24 cellular contexts compared by ENCODE assay signal in genomic region chr16:52953215-52953614, GRCh38.
"Had no signal": no experiment of that assay in that cellular context is flagged by ENCODE, and none has a peak within 500 bp of the region (broad histone marks: within the 10 kb centered on the region; RNA-seq: fewer than 3 reads in every experiment).

No MANE protein-coding gene starts in this region.

- H3K4me1 ChIP-seq: left ventricle myocardium inferior, prostate gland, suprapubic skin, tibial nerve had no signal

- H3K9me3 ChIP-seq: left ventricle myocardium inferior, prostate gland, suprapubic skin, tibial nerve had no signal

- H3K4me3 Mint-ChIP-seq: activated CD8-positive, alpha-beta memory T cell treated with anti-CD3 and anti-CD28 coated beads, Interleukin-2, amount 10 ng/mL, durations not matched to agents 7 days and 5 days; activated CD8-positive, alpha-beta T cell treated with anti-CD3 and anti-CD28 coated beads for 36 hours; activated T-helper 1 cell treated with anti-CD3 and anti-CD28 coated beads, Interleukin-12 subunit alpha, Interleukin-12 subunit beta, Interleukin-2, Interleukin-4 antibody, amounts not matched to agents 30 ng/mL and 10 ng/mL and 1 ng/mL, durations not matched to agents 14 hours and 24 hours and 36 hours; effector memory CD8-positive, alpha-beta T cell; mesothelial cell of epicardium; natural killer cell treated with Interleukin-12 subunit alpha and Interleukin-12 subunit beta and Interleukin-15 and Interleukin-18, amount 100 ng/mL, for 72 hours; stimulated activated effector memory CD8-positive, alpha-beta T cell treated with anti-CD3 and anti-CD28 coated beads, Interleukin-12 subunit alpha, Interleukin-12 subunit beta, amount 100 ng/mL, for 72 hours; stimulated activated naive CD8-positive, alpha-beta T cell treated with anti-CD3 and anti-CD28 coated beads, Interleukin-15, amount 100 ng/mL, for 72 hours had no signal

- ATAC-seq: activated CD8-positive, alpha-beta memory T cell treated with anti-CD3 and anti-CD28 coated beads, Interleukin-2, amount 10 ng/mL, durations not matched to agents 7 days and 5 days; activated CD8-positive, alpha-beta T cell treated with anti-CD3 and anti-CD28 coated beads for 36 hours; activated naive CD4-positive, alpha-beta T cell treated with anti-CD3 and anti-CD28 coated beads, Interleukin-2, amount 50 U/mL, for 72 hours; effector memory CD8-positive, alpha-beta T cell; esophagus mucosa; natural killer cell treated with Interleukin-12 subunit alpha and Interleukin-12 subunit beta and Interleukin-15 and Interleukin-18, amount 100 ng/mL, for 72 hours; stimulated activated effector memory CD8-positive, alpha-beta T cell treated with anti-CD3 and anti-CD28 coated beads, Interleukin-12 subunit alpha, Interleukin-12 subunit beta, amount 100 ng/mL, for 72 hours; stimulated activated naive CD8-positive, alpha-beta T cell treated with anti-CD3 and anti-CD28 coated beads, Interleukin-15, amount 100 ng/mL, for 72 hours had no signal

- H3K27me3 ChIP-seq: brain microvascular endothelial cell, dorsolateral prefrontal cortex, suprapubic skin, tibial nerve had no signal

- DNase-seq: activated CD4-positive, alpha-beta T cell treated with anti-CD3 and anti-CD28 coated beads for 48 hours; activated CD8-positive, alpha-beta memory T cell treated with anti-CD3 and anti-CD28 coated beads, Interleukin-2, amount 10 ng/mL, durations not matched to agents 7 days and 5 days; activated CD8-positive, alpha-beta T cell treated with anti-CD3 and anti-CD28 coated beads for 36 hours; activated gamma-delta T cell; aorta; brain microvascular endothelial cell; effector memory CD8-positive, alpha-beta T cell; foreskin melanocyte; kidney; left ventricle myocardium inferior; stimulated activated CD4-positive, alpha-beta T cell treated with anti-CD3 and anti-CD28 coated beads, Interleukin-12 subunit alpha, Interleukin-12 subunit beta, amount 100 ng/mL, for 4 hours; stimulated activated CD4-positive, alpha-beta T cell treated with anti-CD3 and anti-CD28 coated beads, Interleukin-2, amount 100 ng/mL, for 24 hours; stimulated activated naive CD8-positive, alpha-beta T cell treated with anti-CD3 and anti-CD28 coated beads, Interleukin-15, amount 100 ng/mL, for 72 hours; T-helper 2 cell had no signal

- H3K4me1 Mint-ChIP-seq: activated CD8-positive, alpha-beta memory T cell treated with anti-CD3 and anti-CD28 coated beads, Interleukin-2, amount 10 ng/mL, durations not matched to agents 7 days and 5 days; mesothelial cell of epicardium; stimulated activated effector memory CD8-positive, alpha-beta T cell treated with anti-CD3 and anti-CD28 coated beads, Interleukin-12 subunit alpha, Interleukin-12 subunit beta, amount 100 ng/mL, for 72 hours; stimulated activated naive CD8-positive, alpha-beta T cell treated with anti-CD3 and anti-CD28 coated beads, Interleukin-15, amount 100 ng/mL, for 72 hours had no signal

- H3K4me3 ChIP-seq: dorsolateral prefrontal cortex, left ventricle myocardium inferior, prostate gland, suprapubic skin, tibial nerve had no signal

- H3K9me3 Mint-ChIP-seq: activated CD8-positive, alpha-beta T cell treated with anti-CD3 and anti-CD28 coated beads for 36 hours; activated naive CD4-positive, alpha-beta T cell treated with anti-CD3 and anti-CD28 coated beads, Interleukin-2, amount 50 U/mL, for 72 hours; activated T-helper 1 cell treated with anti-CD3 and anti-CD28 coated beads, Interleukin-12 subunit alpha, Interleukin-12 subunit beta, Interleukin-2, Interleukin-4 antibody, amounts not matched to agents 30 ng/mL and 10 ng/mL and 1 ng/mL, durations not matched to agents 14 hours and 24 hours and 36 hours; effector memory CD8-positive, alpha-beta T cell; mesothelial cell of epicardium; natural killer cell treated with Interleukin-12 subunit alpha and Interleukin-12 subunit beta and Interleukin-15 and Interleukin-18, amount 100 ng/mL, for 72 hours; stimulated activated effector memory CD8-positive, alpha-beta T cell treated with anti-CD3 and anti-CD28 coated beads, Interleukin-12 subunit alpha, Interleukin-12 subunit beta, amount 100 ng/mL, for 72 hours; stimulated activated naive CD8-positive, alpha-beta T cell treated with anti-CD3 and anti-CD28 coated beads, Interleukin-15, amount 100 ng/mL, for 72 hours had no signal

- H3K27ac ChIP-seq: brain microvascular endothelial cell, dorsolateral prefrontal cortex, left ventricle myocardium inferior, prostate gland, suprapubic skin, tibial nerve had no signal

- H3K36me3 ChIP-seq: brain microvascular endothelial cell, left ventricle myocardium inferior, prostate gland, suprapubic skin, tibial nerve had no signal

- H3K27ac Mint-ChIP-seq: activated CD8-positive, alpha-beta memory T cell treated with anti-CD3 and anti-CD28 coated beads, Interleukin-2, amount 10 ng/mL, durations not matched to agents 7 days and 5 days; activated CD8-positive, alpha-beta T cell treated with anti-CD3 and anti-CD28 coated beads for 36 hours; activated naive CD4-positive, alpha-beta T cell treated with anti-CD3 and anti-CD28 coated beads, Interleukin-2, amount 50 U/mL, for 72 hours; activated T-helper 1 cell treated with anti-CD3 and anti-CD28 coated beads, Interleukin-12 subunit alpha, Interleukin-12 subunit beta, Interleukin-2, Interleukin-4 antibody, amounts not matched to agents 30 ng/mL and 10 ng/mL and 1 ng/mL, durations not matched to agents 14 hours and 24 hours and 36 hours; effector memory CD8-positive, alpha-beta T cell; mesothelial cell of epicardium; natural killer cell treated with Interleukin-12 subunit alpha and Interleukin-12 subunit beta and Interleukin-15 and Interleukin-18, amount 100 ng/mL, for 72 hours; stimulated activated effector memory CD8-positive, alpha-beta T cell treated with anti-CD3 and anti-CD28 coated beads, Interleukin-12 subunit alpha, Interleukin-12 subunit beta, amount 100 ng/mL, for 72 hours; stimulated activated naive CD8-positive, alpha-beta T cell treated with anti-CD3 and anti-CD28 coated beads, Interleukin-15, amount 100 ng/mL, for 72 hours had no signal

- H3K36me3 Mint-ChIP-seq: activated CD8-positive, alpha-beta memory T cell treated with anti-CD3 and anti-CD28 coated beads, Interleukin-2, amount 10 ng/mL, durations not matched to agents 7 days and 5 days; activated naive CD4-positive, alpha-beta T cell treated with anti-CD3 and anti-CD28 coated beads, Interleukin-2, amount 50 U/mL, for 72 hours; mesothelial cell of epicardium; natural killer cell treated with Interleukin-12 subunit alpha and Interleukin-12 subunit beta and Interleukin-15 and Interleukin-18, amount 100 ng/mL, for 72 hours; stimulated activated effector memory CD8-positive, alpha-beta T cell treated with anti-CD3 and anti-CD28 coated beads, Interleukin-12 subunit alpha, Interleukin-12 subunit beta, amount 100 ng/mL, for 72 hours had no signal
